ENCODE assay signal across 1 cellular context in genomic region chr10:61836233-61836887, GRCh38.
A peak's percentile ranks its signal among the peaks of the same experiment; 100 is the strongest.
TF ChIP-seq lines count a peak whose summit lies in the region.

No MANE protein-coding gene starts in this region.

TF ChIP-seq in HCT116, 20 proteins besides CTCF, POLR2A, EP300 and RAD21 (continued from another document):
- TF ChIP-seq REST (IDR thresholded peaks at IDR 0.05; ENCODE audit: low read depth): no peak
- no peak for TF ChIP-seq SIN3A (IDR thresholded peaks at IDR 0.05; ENCODE audit: low read depth)
- no peak for TF ChIP-seq SRF (IDR thresholded peaks at IDR 0.05; ENCODE audit: low read depth)
- TF ChIP-seq SP1 (IDR thresholded peaks at IDR 0.05; ENCODE audit: low read depth): peak; percentile 34; the same call in 1 of the 2 replicates
- TF ChIP-seq EGR1 (IDR thresholded peaks at IDR 0.05; ENCODE audit: low read depth): no peak
- TF ChIP-seq POLR2AphosphoS5 (IDR thresholded peaks at IDR 0.05; ENCODE audit: low read depth, low read length): no peak
- TF ChIP-seq ZFX (IDR thresholded peaks at IDR 0.05): no peak
- no peak for TF ChIP-seq EZH2 (IDR thresholded peaks at IDR 0.05)
- TF ChIP-seq JUND (IDR thresholded peaks at IDR 0.05): peak; percentile 31; the same call in 1 of the 2 replicates
- no peak for TF ChIP-seq FOSL1 (IDR thresholded peaks at IDR 0.05; ENCODE audit: low read depth)
- peak; percentile 87 for TF ChIP-seq TCF7L2 (IDR thresholded peaks at IDR 0.05; ENCODE audit: borderline replicate concordance, extremely low read depth, insufficient read depth, insufficient read length)
- TF ChIP-seq ZBTB33 (IDR thresholded peaks at IDR 0.05; ENCODE audit: extremely low read depth, insufficient replicate concordance, low read length): no peak
- TF ChIP-seq EZH2phosphoT487 (IDR thresholded peaks at IDR 0.05; ENCODE audit: borderline replicate concordance): no peak
- no peak for TF ChIP-seq ELF1 (IDR thresholded peaks at IDR 0.05; ENCODE audit: borderline replicate concordance, low read depth)
TF ChIP-seq in HCT116: peak in this region for 4.
